Comparison of ENCODE assay signal across 7 cellular contexts in genomic region chr16:89587676-89588075, GRCh38. TPM values are rescaled to one million over a fixed set of nuclear protein-coding genes. Genes with fewer than 3 reads are reported as not detected.
"Had no signal": no experiment of that assay in that cellular context is flagged by ENCODE, and none has a peak within 500 bp of the region (broad histone marks: within the 10 kb centered on the region; RNA-seq: fewer than 3 reads in every experiment).

No MANE protein-coding gene starts in this region.

RNA-seq across cellular contexts. Expression of gene CPNE7, which starts 12.1 kb away (rescaled TPM):
- total RNA-seq: left cardiac atrium, left ventricle myocardium inferior, left ventricle myocardium superior had no signal

RNA-seq across cellular contexts. Expression of gene DPEP1, which starts 25.8 kb away (rescaled TPM):
- total RNA-seq: left cardiac atrium; left ventricle myocardium inferior; left ventricle myocardium superior; mammary epithelial cell; mononuclear cell; myocyte; naive thymus-derived CD4-positive, alpha-beta T cell had no signal
